23 cellular contexts compared by ENCODE assay signal in the genomic region with DNA sequence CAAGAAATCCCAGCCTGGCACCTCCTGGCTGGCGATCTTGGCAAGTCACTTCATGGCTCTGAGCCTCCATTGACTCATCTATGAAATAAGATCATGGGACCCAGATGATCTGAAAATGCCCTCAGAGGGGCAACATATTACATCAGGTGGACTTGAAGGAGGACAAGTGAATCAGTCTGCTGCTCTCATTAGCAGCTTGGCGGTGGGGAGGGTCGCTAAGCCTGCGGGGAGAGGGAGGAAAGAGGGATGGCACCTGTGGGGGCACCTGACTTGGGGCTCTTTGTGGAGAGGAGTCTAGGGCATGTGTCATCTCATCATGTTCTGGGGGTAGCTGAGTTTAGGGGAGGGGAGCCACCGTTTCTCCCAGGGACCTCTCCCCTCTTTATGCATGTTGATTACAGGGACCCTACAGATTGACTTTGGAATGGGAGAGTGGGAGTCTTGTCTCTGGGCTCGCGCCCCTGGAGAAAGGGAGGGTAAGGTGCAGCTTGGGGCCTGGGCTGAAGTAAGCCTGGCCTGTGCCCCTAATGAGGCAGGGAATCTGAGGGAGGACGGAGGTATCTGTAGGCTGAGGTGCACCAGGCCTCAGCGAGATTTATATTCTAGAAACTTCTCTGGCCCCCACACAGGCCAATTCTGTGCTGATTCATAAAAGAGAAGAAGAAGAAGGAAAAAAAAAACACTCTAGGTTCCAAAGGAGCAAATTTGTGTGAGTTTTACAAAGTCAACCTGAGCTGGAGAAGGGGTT. TPM values are rescaled to one million over a fixed set of nuclear protein-coding genes. Genes with fewer than 3 reads are reported as not detected.
DNase-seq lines count a peak whose midpoint lies in the region; ATAC-seq, FAIRE-seq and TF ChIP-seq lines count a peak whose summit lies in the region.
"Had no signal": no experiment of that assay in that cellular context is flagged by ENCODE, and none has a peak within 500 bp of the region (broad histone marks: within the 10 kb centered on the region; RNA-seq: fewer than 3 reads in every experiment).

No MANE protein-coding gene starts in this region.

- CTCF ChIA-PET in A549 (lab: Yijun Ruan, JAX), result interaction anchor here (1.1 to 10.3 kb wide), 4 partner anchors 15 to 184 kb away, joined by 3 to 216 read pairs (median 89); no protein-coding TSS in a partner anchor

- peak overlapping the region; percentile 47 to 59; a peak in 5 of 6 replicates for H3K27ac ChIP-seq in A549
- H3K27ac ChIP-seq: BLaER1, cardiac muscle cell, neural progenitor cell, SJCRH30, suprapubic skin, uterus had no signal

- no peak overlapping the region for H3K4me3 Mint-ChIP-seq in T-helper 1 cell treated with Interleukin-12 subunit alpha and Interleukin-12 subunit beta and Interleukin-4 antibody, amounts not matched to agents 30 μg/mL and 1 μg/mL, for 36 hours
- no peak overlapping the region for H3K4me3 Mint-ChIP-seq in T-helper 17 cell
- H3K4me3 Mint-ChIP-seq: neural progenitor cell had no signal

- H3K9me3 Mint-ChIP-seq in T-helper 1 cell treated with Interleukin-12 subunit alpha and Interleukin-12 subunit beta and Interleukin-4 antibody, amounts not matched to agents 30 μg/mL and 1 μg/mL, for 36 hours, result no peaks in the 10 kb centered on the region
- H3K9me3 Mint-ChIP-seq: neural progenitor cell had no signal

- ATAC-seq in A549, result no peak
- ATAC-seq in T-helper 17 cell, result no peak
- ATAC-seq in HG02642 (IDR thresholded peaks at IDR 0.05; ENCODE audit: poor library complexity, unreplicated experiment), result no peak
- ATAC-seq: PC-3 had no signal

- WGBS in A549 (ENCODE audit: missing lambda C conversion rate), result 92% methylated on average over 9 of the region's 9 CpGs

- TF ChIP-seq CTCF in A549 (IDR thresholded peaks at IDR 0.05), result no peak

- H3K9me3 ChIP-seq in A549, result no peaks in the 10 kb centered on the region
- H3K9me3 ChIP-seq in T-helper 17 cell (ENCODE audit: control insufficient read depth, low read length, poor library complexity, severe bottlenecking), result no peaks in the 10 kb centered on the region
- H3K9me3 ChIP-seq: BLaER1, SJCRH30, suprapubic skin, uterus had no signal

- peaks cover 4% of the 10 kb centered on the region for H3K36me3 Mint-ChIP-seq in T-helper 1 cell treated with Interleukin-12 subunit alpha and Interleukin-12 subunit beta and Interleukin-4 antibody, amounts not matched to agents 30 μg/mL and 1 μg/mL, for 36 hours (ENCODE audit: low read depth)
- peaks cover 5% of the 10 kb centered on the region for H3K36me3 Mint-ChIP-seq in T-helper 17 cell (ENCODE audit: low read depth)
- H3K36me3 Mint-ChIP-seq: neural progenitor cell had no signal

- TF ChIP-seq EP300 in A549 (IDR thresholded peaks at IDR 0.05), result no peak

- no peaks in the 10 kb centered on the region for H3K27me3 Mint-ChIP-seq in T-helper 1 cell treated with Interleukin-12 subunit alpha and Interleukin-12 subunit beta and Interleukin-4 antibody, amounts not matched to agents 30 μg/mL and 1 μg/mL, for 36 hours (ENCODE audit: low read depth)
- H3K27me3 Mint-ChIP-seq in T-helper 17 cell, result peaks cover 12% of the 10 kb centered on the region

- no peak overlapping the region for H3K4me3 ChIP-seq in A549
- H3K4me3 ChIP-seq: BLaER1, cardiac muscle cell, neural progenitor cell, SJCRH30, smooth muscle cell, suprapubic skin, uterus had no signal

- H3K4me1 Mint-ChIP-seq in T-helper 1 cell treated with Interleukin-12 subunit alpha and Interleukin-12 subunit beta and Interleukin-4 antibody, amounts not matched to agents 30 μg/mL and 1 μg/mL, for 36 hours (ENCODE audit: low read depth), result peaks cover 63% of the 10 kb centered on the region
- H3K4me1 Mint-ChIP-seq in T-helper 17 cell, result peaks cover 13% of the 10 kb centered on the region

- POLR2A ChIA-PET in A549 (lab: Yijun Ruan, JAX), result no interaction called here

- peak overlapping the region; percentile 78 for H3K27ac Mint-ChIP-seq in T-helper 1 cell treated with Interleukin-12 subunit alpha and Interleukin-12 subunit beta and Interleukin-4 antibody, amounts not matched to agents 30 μg/mL and 1 μg/mL, for 36 hours
- H3K27ac Mint-ChIP-seq in T-helper 17 cell, result peak overlapping the region; percentile 85
- H3K27ac Mint-ChIP-seq: neural progenitor cell had no signal

- no peak for DNase-seq in T-helper 1 cell
- no peak for DNase-seq in A549 (ENCODE audit: low read depth in 1 of 2, low spot score in 1 of 2)
- DNase-seq in T-helper 17 cell, result no peak
- DNase-seq in fibroblast of gingiva (ENCODE audit: low read depth), result peak; percentile 22
- DNase-seq in D341Med (ENCODE audit: low spot score), result no peak
- no peak for DNase-seq in NCI-H2196 treated with DMSO at 0.1 percent for 48 hours (lab: John Stamatoyannopoulos, UW; ENCODE audit: unreplicated experiment)
- DNase-seq: 8988T; activated CD4-positive, alpha-beta T cell treated with anti-CD3 and anti-CD28 coated beads for 48 hours; activated T-cell treated with anti-CD3 and anti-CD28 coated beads, Interleukin-2, amount 50 U/mL, for 48 hours; amniotic stem cell; midbrain; NCI-H1417; PC-3; SJCRH30; uterus had no signal

- peaks cover 19% of the 10 kb centered on the region; the same call in 2 of the 3 replicates for H3K4me1 ChIP-seq in A549
- H3K4me1 ChIP-seq: neural progenitor cell, uterus had no signal

- no peak overlapping the region for H3K4me2 ChIP-seq in A549
- H3K4me2 ChIP-seq: BLaER1, neural progenitor cell, smooth muscle cell had no signal

- TF ChIP-seq RAD21 in A549 (conservative IDR thresholded peaks at IDR 0.05 in 1 of 2, IDR thresholded peaks at IDR 0.05 in 1 of 2), result no peak

- TF ChIP-seq POLR2A in A549 (IDR thresholded peaks at IDR 0.05; ENCODE audit: low read length), result no peak

- FAIRE-seq in A549 (lab: Jason Lieb, UNC), result no peak

TF ChIP-seq in A549, 52 proteins besides CTCF, POLR2A, EP300 and RAD21 (continues in another document):
- TF ChIP-seq, protein P1, sequence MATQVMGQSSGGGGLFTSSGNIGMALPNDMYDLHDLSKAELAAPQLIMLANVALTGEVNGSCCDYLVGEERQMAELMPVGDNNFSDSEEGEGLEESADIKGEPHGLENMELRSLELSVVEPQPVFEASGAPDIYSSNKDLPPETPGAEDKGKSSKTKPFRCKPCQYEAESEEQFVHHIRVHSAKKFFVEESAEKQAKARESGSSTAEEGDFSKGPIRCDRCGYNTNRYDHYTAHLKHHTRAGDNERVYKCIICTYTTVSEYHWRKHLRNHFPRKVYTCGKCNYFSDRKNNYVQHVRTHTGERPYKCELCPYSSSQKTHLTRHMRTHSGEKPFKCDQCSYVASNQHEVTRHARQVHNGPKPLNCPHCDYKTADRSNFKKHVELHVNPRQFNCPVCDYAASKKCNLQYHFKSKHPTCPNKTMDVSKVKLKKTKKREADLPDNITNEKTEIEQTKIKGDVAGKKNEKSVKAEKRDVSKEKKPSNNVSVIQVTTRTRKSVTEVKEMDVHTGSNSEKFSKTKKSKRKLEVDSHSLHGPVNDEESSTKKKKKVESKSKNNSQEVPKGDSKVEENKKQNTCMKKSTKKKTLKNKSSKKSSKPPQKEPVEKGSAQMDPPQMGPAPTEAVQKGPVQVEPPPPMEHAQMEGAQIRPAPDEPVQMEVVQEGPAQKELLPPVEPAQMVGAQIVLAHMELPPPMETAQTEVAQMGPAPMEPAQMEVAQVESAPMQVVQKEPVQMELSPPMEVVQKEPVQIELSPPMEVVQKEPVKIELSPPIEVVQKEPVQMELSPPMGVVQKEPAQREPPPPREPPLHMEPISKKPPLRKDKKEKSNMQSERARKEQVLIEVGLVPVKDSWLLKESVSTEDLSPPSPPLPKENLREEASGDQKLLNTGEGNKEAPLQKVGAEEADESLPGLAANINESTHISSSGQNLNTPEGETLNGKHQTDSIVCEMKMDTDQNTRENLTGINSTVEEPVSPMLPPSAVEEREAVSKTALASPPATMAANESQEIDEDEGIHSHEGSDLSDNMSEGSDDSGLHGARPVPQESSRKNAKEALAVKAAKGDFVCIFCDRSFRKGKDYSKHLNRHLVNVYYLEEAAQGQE (IDR thresholded peaks at IDR 0.05), result no peak
- no peak for TF ChIP-seq CHD4 (IDR thresholded peaks at IDR 0.05; ENCODE audit: borderline replicate concordance)
- TF ChIP-seq ZSCAN20 (CRISPR knock-in tag; IDR thresholded peaks at IDR 0.05), result no peak
- TF ChIP-seq, protein P2, sequence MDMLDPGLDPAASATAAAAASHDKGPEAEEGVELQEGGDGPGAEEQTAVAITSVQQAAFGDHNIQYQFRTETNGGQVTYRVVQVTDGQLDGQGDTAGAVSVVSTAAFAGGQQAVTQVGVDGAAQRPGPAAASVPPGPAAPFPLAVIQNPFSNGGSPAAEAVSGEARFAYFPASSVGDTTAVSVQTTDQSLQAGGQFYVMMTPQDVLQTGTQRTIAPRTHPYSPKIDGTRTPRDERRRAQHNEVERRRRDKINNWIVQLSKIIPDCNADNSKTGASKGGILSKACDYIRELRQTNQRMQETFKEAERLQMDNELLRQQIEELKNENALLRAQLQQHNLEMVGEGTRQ (IDR thresholded peaks at IDR 0.05), result no peak
- TF ChIP-seq CBX2 (IDR thresholded peaks at IDR 0.05; ENCODE audit: borderline replicate concordance, low read depth), result no peak
- TF ChIP-seq KDM1A (IDR thresholded peaks at IDR 0.05; ENCODE audit: low read depth), result no peak
- no peak for TF ChIP-seq HOXB13 (CRISPR knock-in tag; IDR thresholded peaks at IDR 0.05; ENCODE audit: low read depth)
- TF ChIP-seq, protein P3, sequence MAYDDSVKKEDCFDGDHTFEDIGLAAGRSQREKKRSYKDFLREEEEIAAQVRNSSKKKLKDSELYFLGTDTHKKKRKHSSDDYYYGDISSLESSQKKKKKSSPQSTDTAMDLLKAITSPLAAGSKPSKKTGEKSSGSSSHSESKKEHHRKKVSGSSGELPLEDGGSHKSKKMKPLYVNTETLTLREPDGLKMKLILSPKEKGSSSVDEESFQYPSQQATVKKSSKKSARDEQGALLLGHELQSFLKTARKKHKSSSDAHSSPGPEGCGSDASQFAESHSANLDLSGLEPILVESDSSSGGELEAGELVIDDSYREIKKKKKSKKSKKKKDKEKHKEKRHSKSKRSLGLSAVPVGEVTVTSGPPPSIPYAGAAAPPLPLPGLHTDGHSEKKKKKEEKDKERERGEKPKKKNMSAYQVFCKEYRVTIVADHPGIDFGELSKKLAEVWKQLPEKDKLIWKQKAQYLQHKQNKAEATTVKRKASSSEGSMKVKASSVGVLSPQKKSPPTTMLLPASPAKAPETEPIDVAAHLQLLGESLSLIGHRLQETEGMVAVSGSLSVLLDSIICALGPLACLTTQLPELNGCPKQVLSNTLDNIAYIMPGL (CRISPR knock-in tag; IDR thresholded peaks at IDR 0.05; ENCODE audit: borderline replicate concordance), result no peak
- TF ChIP-seq MYC (IDR thresholded peaks at IDR 0.05; ENCODE audit: borderline replicate concordance, low read length), result no peak

RNA-seq across cellular contexts. Expression of a gene that starts 29.3 kb away (rescaled TPM):
- polyA plus RNA-seq in A549 (2011; rRNA removed) (not detected in 2 replicates), A549 (2017; fragmentation: RNase III; extraction: RNeasy Plus Mini Kit Qiagen cat#74134 plus additional on column Dnase treatment) (not detected in 3 replicates)
- 0.05 TPM in 1 of 2 replicates, not detected in the other for polyA plus RNA-seq in A549 (2012; cell fraction: cytosol; rRNA removed)
- not detected in 2 replicates for polyA plus RNA-seq in A549 (2012; cell fraction: nucleus; rRNA removed)
- not detected in 2 replicates for polyA minus RNA-seq in A549 (2011; rRNA and poly(A)+ RNA removed)
- total RNA-seq in T-helper 17 cell, result 10 to 100 TPM; 20.3 to 21.3 TPM
- total RNA-seq: cardiac muscle cell, epithelial cell of proximal tubule, PC-3, SJCRH30, smooth muscle cell had no signal
- polyA plus RNA-seq: cardiac muscle cell, smooth muscle cell had no signal
